Comparison of ENCODE assay signal across 1 cellular context in the genomic region with DNA sequence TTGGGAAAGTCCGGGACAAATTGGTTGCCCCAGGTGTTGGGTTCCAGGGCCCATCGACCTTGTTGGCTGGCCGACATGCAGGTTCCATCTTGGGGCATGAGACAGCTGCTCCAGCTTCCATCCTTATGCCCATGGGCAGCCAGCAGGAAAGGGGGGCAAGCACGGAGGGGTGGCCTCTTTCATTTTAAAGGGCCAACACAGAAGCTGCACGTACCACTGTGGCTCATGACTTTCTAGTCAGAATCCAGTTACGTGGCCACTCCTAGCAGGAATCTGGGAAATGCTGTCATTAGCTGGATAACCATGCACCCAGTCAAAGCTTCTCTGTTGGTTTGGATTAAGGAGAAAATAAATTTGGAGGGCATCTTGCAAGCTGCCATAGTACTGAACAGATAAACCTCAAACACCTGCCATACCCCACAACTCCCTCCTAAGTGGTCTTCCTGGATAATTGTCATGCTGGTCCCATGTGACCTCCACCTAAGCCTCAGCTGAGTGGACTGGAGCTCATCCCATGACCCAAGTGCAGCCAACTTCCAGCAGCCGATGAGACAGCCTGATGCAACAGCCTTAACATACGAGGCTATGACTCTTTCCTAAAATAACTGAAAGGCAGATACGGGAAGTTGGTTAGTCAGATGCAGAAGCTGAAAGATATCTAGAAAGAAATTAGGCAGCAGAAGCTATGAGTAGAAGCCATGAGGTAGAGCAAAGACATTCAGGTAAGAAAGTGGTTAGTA.
TF ChIP-seq lines count a peak whose summit lies in the region.

No MANE protein-coding gene starts in this region.

TF ChIP-seq in GM23338, 12 proteins besides CTCF, POLR2A, EP300 and RAD21 (continued from another document):
- TF ChIP-seq, protein P1, sequence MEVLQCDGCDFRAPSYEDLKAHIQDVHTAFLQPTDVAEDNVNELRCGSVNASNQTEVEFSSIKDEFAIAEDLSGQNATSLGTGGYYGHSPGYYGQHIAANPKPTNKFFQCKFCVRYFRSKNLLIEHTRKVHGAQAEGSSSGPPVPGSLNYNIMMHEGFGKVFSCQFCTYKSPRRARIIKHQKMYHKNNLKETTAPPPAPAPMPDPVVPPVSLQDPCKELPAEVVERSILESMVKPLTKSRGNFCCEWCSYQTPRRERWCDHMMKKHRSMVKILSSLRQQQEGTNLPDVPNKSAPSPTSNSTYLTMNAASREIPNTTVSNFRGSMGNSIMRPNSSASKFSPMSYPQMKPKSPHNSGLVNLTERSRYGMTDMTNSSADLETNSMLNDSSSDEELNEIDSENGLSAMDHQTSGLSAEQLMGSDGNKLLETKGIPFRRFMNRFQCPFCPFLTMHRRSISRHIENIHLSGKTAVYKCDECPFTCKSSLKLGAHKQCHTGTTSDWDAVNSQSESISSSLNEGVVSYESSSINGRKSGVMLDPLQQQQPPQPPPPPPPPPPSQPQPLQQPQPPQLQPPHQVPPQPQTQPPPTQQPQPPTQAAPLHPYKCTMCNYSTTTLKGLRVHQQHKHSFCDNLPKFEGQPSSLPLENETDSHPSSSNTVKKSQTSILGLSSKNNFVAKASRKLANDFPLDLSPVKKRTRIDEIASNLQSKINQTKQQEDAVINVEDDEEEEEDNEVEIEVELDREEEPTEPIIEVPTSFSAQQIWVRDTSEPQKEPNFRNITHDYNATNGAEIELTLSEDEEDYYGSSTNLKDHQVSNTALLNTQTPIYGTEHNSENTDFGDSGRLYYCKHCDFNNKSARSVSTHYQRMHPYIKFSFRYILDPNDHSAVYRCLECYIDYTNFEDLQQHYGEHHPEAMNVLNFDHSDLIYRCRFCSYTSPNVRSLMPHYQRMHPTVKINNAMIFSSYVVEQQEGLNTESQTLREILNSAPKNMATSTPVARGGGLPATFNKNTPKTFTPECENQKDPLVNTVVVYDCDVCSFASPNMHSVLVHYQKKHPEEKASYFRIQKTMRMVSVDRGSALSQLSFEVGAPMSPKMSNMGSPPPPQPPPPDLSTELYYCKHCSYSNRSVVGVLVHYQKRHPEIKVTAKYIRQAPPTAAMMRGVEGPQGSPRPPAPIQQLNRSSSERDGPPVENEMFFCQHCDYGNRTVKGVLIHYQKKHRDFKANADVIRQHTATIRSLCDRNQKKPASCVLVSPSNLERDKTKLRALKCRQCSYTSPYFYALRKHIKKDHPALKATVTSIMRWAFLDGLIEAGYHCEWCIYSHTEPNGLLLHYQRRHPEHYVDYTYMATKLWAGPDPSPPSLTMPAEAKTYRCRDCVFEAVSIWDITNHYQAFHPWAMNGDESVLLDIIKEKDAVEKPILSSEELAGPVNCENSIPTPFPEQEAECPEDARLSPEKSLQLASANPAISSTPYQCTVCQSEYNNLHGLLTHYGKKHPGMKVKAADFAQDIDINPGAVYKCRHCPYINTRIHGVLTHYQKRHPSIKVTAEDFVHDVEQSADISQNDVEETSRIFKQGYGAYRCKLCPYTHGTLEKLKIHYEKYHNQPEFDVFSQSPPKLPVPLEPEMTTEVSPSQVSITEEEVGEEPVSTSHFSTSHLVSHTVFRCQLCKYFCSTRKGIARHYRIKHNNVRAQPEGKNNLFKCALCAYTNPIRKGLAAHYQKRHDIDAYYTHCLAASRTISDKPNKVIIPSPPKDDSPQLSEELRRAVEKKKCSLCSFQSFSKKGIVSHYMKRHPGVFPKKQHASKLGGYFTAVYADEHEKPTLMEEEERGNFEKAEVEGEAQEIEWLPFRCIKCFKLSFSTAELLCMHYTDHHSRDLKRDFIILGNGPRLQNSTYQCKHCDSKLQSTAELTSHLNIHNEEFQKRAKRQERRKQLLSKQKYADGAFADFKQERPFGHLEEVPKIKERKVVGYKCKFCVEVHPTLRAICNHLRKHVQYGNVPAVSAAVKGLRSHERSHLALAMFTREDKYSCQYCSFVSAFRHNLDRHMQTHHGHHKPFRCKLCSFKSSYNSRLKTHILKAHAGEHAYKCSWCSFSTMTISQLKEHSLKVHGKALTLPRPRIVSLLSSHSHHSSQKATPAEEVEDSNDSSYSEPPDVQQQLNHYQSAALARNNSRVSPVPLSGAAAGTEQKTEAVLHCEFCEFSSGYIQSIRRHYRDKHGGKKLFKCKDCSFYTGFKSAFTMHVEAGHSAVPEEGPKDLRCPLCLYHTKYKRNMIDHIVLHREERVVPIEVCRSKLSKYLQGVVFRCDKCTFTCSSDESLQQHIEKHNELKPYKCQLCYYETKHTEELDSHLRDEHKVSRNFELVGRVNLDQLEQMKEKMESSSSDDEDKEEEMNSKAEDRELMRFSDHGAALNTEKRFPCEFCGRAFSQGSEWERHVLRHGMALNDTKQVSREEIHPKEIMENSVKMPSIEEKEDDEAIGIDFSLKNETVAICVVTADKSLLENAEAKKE (CRISPR knock-in tag; IDR thresholded peaks at IDR 0.05), result no peak
- TF ChIP-seq POLR2AphosphoS5 (IDR thresholded peaks at IDR 0.05; ENCODE audit: low read depth), result no peak
TF ChIP-seq in GM23338: peak in this region for 0.
